ENCODE assay signal across 15 cellular contexts in genomic region chr9:121675381-121675780, GRCh38. TPM values are rescaled to one million over a fixed set of nuclear protein-coding genes. Genes with fewer than 3 reads are reported as not detected.
"Had no signal": no experiment of that assay in that cellular context is flagged by ENCODE, and none has a peak within 500 bp of the region (broad histone marks: within the 10 kb centered on the region; RNA-seq: fewer than 3 reads in every experiment).

No MANE protein-coding gene starts in this region.

- H3K4me3 Mint-ChIP-seq: activated B cell treated with CpG ODN at 0.5 μM for 24 hours; activated naive CD4-positive, alpha-beta T cell treated with anti-CD3 and anti-CD28 coated beads, Interleukin-2, amount 10 ng/mL, durations not matched to agents 7 days and 5 days; central memory CD8-positive, alpha-beta T cell; natural killer cell; T-helper 17 cell had no signal

- H3K9me3 Mint-ChIP-seq: activated B cell treated with CpG ODN at 0.5 μM for 24 hours; activated naive CD4-positive, alpha-beta T cell treated with anti-CD3 and anti-CD28 coated beads, Interleukin-2, amount 10 ng/mL, durations not matched to agents 7 days and 5 days; activated T-helper 2 cell treated with anti-CD3 and anti-CD28 coated beads, Interferon-gamma antibody, Interleukin-2, Interleukin-4, amounts not matched to agents 10 μg/mL and 5 μg/mL and 100 μg/mL, durations not matched to agents 14 hours and 24 hours and 36 hours; central memory CD8-positive, alpha-beta T cell; natural killer cell had no signal

- H3K4me1 Mint-ChIP-seq: activated B cell treated with CpG ODN at 0.5 μM for 24 hours; activated naive CD4-positive, alpha-beta T cell treated with anti-CD3 and anti-CD28 coated beads, Interleukin-2, amount 10 ng/mL, durations not matched to agents 7 days and 5 days; central memory CD8-positive, alpha-beta T cell; natural killer cell had no signal

- H3K36me3 ChIP-seq: adrenal gland, ovary had no signal

- H3K4me3 ChIP-seq: adrenal gland, ovary, right atrium auricular region, skin epidermis, tibial nerve had no signal

- H3K27ac Mint-ChIP-seq: activated B cell treated with CpG ODN at 0.5 μM for 24 hours; activated naive CD4-positive, alpha-beta T cell treated with anti-CD3 and anti-CD28 coated beads, Interleukin-2, amount 10 ng/mL, durations not matched to agents 7 days and 5 days; activated T-helper 2 cell treated with anti-CD3 and anti-CD28 coated beads, Interferon-gamma antibody, Interleukin-2, Interleukin-4, amounts not matched to agents 10 μg/mL and 5 μg/mL and 100 μg/mL, durations not matched to agents 14 hours and 24 hours and 36 hours; natural killer cell; T-helper 17 cell had no signal

- H3K27ac ChIP-seq: adrenal gland, ovary, skin epidermis, tibial nerve had no signal

- H3K27me3 ChIP-seq: adrenal gland, ovary, right atrium auricular region, tibial nerve had no signal

- H3K36me3 Mint-ChIP-seq: activated naive CD4-positive, alpha-beta T cell treated with anti-CD3 and anti-CD28 coated beads, Interleukin-2, amount 10 ng/mL, durations not matched to agents 7 days and 5 days; natural killer cell had no signal

- ATAC-seq: T-helper 17 cell had no signal

- DNase-seq: activated B cell treated with CpG ODN at 0.5 μM for 24 hours; activated CD4-positive, alpha-beta T cell treated with anti-CD3 and anti-CD28 coated beads, Interleukin-2, amount 50 U/mL, for 1 hour; activated naive CD4-positive, alpha-beta T cell treated with anti-CD3 and anti-CD28 coated beads, Interleukin-2, amount 10 ng/mL, durations not matched to agents 7 days and 5 days; activated T-cell treated with anti-CD3 and anti-CD28 coated beads for 4 hours; cortex of kidney; effector CD8-positive, alpha-beta T cell; natural killer cell; T-helper 17 cell had no signal

- H3K4me1 ChIP-seq: tibial nerve had no signal

- H3K9me3 ChIP-seq: adrenal gland, ovary, right atrium auricular region, tibial nerve had no signal

RNA-seq across cellular contexts. Expression of gene DAB2IP, which starts 23.9 kb away (rescaled TPM):
- total RNA-seq: activated T-helper 2 cell treated with anti-CD3 and anti-CD28 coated beads, Interferon-gamma antibody, Interleukin-2, Interleukin-4, amounts not matched to agents 10 μg/mL and 5 μg/mL and 100 μg/mL, durations not matched to agents 14 hours and 24 hours and 36 hours; T-helper 17 cell had no signal
